12 cellular contexts compared by ENCODE assay signal in genomic region chr6:36493859-36494258, GRCh38. TPM values are rescaled to one million over a fixed set of nuclear protein-coding genes. Genes with fewer than 3 reads are reported as not detected.
A peak's percentile ranks its signal among the peaks of the same experiment; 100 is the strongest.
DNase-seq lines count a peak whose midpoint lies in the region; ATAC-seq, FAIRE-seq and TF ChIP-seq lines count a peak whose summit lies in the region.
"Had no signal": no experiment of that assay in that cellular context is flagged by ENCODE, and none has a peak within 500 bp of the region (broad histone marks: within the 10 kb centered on the region; RNA-seq: fewer than 3 reads in every experiment).

No MANE protein-coding gene starts in this region.

- no peak for TF ChIP-seq EP300 in K562 (IDR thresholded peaks at IDR 0.05; ENCODE audit: low read length)

- in situ Hi-C loops in K562 (cut with MboI): no loop called here

- H3K9me3 ChIP-seq in DND-41 (ENCODE audit: insufficient read depth, low read length, severe bottlenecking): no peaks in the 10 kb centered on the region
- H3K9me3 ChIP-seq in K562 (replicated peaks; ENCODE audit: control insufficient read depth, insufficient read depth, low read depth, low read length): no peaks in the 10 kb centered on the region
- no peaks in the 10 kb centered on the region for H3K9me3 ChIP-seq in mucosa of descending colon
- H3K9me3 ChIP-seq: left ventricle myocardium inferior, right atrium auricular region had no signal

- intact Hi-C loops in K562 (cut with micrococcal nuclease): no loop called here
- intact Hi-C loops in mucosa of descending colon (cut with DNase I, micrococcal nuclease): no loop called here

- CTCF ChIA-PET in K562 (lab: Yijun Ruan, JAX; ENCODE audit: low intra/inter-chr PET ratio): no interaction called here

- H2AFZ ChIP-seq in DND-41 (ENCODE audit: low read depth, low read length): no peak overlapping the region
- H2AFZ ChIP-seq in K562 (ENCODE audit: low read depth, low read length): no peak overlapping the region

- ATAC-seq in DND-41 (ENCODE audit: insufficient read depth, low read depth) (0 out of 3 replicates have a peak, but pooled peaks have one; percentile 23), K562 (no peak), mucosa of descending colon (peak; percentile 31), HG03139 (IDR thresholded peaks at IDR 0.05; ENCODE audit: unreplicated experiment) (no peak), GM19351 (IDR thresholded peaks at IDR 0.05; ENCODE audit: unreplicated experiment) (no peak)

- H3K27me3 ChIP-seq in DND-41 (ENCODE audit: insufficient read depth, low read length, poor library complexity): no peaks in the 10 kb centered on the region
- H3K27me3 ChIP-seq in K562 (ENCODE audit: control insufficient read depth in 2 of 2, insufficient read depth in 2 of 2, low read length in 2 of 2): no peaks in the 10 kb centered on the region
- H3K27me3 ChIP-seq: right atrium auricular region had no signal

- no peak overlapping the region for H3K4me3 ChIP-seq in DND-41 (ENCODE audit: low read depth in 1 of 2, low read length in 2 of 2)
- no peak overlapping the region for H3K4me3 ChIP-seq in NB4 (ENCODE audit: low read depth, low read length)
- no peak overlapping the region for H3K4me3 ChIP-seq in K562
- H3K4me3 ChIP-seq in mucosa of descending colon: no peak overlapping the region
- H3K4me3 ChIP-seq: left ventricle myocardium inferior, right atrium auricular region had no signal

- H3K79me2 ChIP-seq in DND-41 (ENCODE audit: insufficient read depth, low read length) (no peaks in the 10 kb centered on the region), K562 (ENCODE audit: control insufficient read depth, insufficient read depth, low read length) (no peaks in the 10 kb centered on the region)

- no peak for TF ChIP-seq CTCF in DND-41 (IDR thresholded peaks at IDR 0.05; ENCODE audit: borderline replicate concordance, extremely low read depth, low read length, poor library complexity, severe bottlenecking)
- no peak for TF ChIP-seq CTCF in NB4 (IDR thresholded peaks at IDR 0.05; ENCODE audit: low read depth, low read length)
- no peak for TF ChIP-seq CTCF in K562 (IDR thresholded peaks at IDR 0.05 in 2 of 3, conservative IDR thresholded peaks at IDR 0.05 in 1 of 3; ENCODE audit: insufficient read depth in 2 of 3, low read depth in 1 of 3, low read length in 3 of 3)
- TF ChIP-seq CTCF in mucosa of descending colon (IDR thresholded peaks at IDR 0.05): no peak

- WGBS in K562 (ENCODE audit: insufficient coverage, low coverage, missing lambda C conversion rate): 70% methylated on average over 2 of the region's 2 CpGs

- H3K9me1 ChIP-seq in K562 (ENCODE audit: control insufficient read depth, insufficient read depth, low read length): no peaks in the 10 kb centered on the region

- H3K36me3 ChIP-seq in DND-41 (ENCODE audit: insufficient read depth, low read length) (peaks cover 60% of the 10 kb centered on the region), K562 (ENCODE audit: control insufficient read depth, insufficient read depth, low read length) (peaks cover 63% of the 10 kb centered on the region), mucosa of descending colon (ENCODE audit: low read depth) (peaks cover 17% of the 10 kb centered on the region)

- H3K4me1 ChIP-seq in DND-41 (ENCODE audit: insufficient read depth, low read length): no peaks in the 10 kb centered on the region
- no peaks in the 10 kb centered on the region for H3K4me1 ChIP-seq in K562 (replicated peaks in 1 of 2; ENCODE audit: control insufficient read depth in 2 of 2, insufficient read depth in 2 of 2, low read length in 2 of 2)
- H3K4me1 ChIP-seq in mucosa of descending colon (ENCODE audit: low read depth): no peaks in the 10 kb centered on the region

- H4K20me1 ChIP-seq in DND-41 (ENCODE audit: insufficient read depth, low read length) (no peaks in the 10 kb centered on the region), K562 (replicated peaks; ENCODE audit: control insufficient read depth, insufficient read depth, low read length) (no peaks in the 10 kb centered on the region)

- TF ChIP-seq POLR2A in NB4 (IDR thresholded peaks at IDR 0.05; ENCODE audit: extremely low read depth, insufficient read length): no peak
- no peak for TF ChIP-seq POLR2A in K562 (conservative IDR thresholded peaks at IDR 0.05)

- DNase-seq in DND-41 (no peak), NB4 (ENCODE audit: low read depth) (peak; percentile 91), K562 (ENCODE audit: extremely low read depth in 1 of 4, low spot score in 3 of 4) (no peak), mucosa of descending colon (no peak)
- no peak for DNase-seq in NK-92 treated with Interleukin-12 subunit alpha and Interleukin-12 subunit beta, amount 100 ng/mL, for 24 hours (lab: John Stamatoyannopoulos, UW)
- no peak for DNase-seq in activated effector memory CD4-positive, alpha-beta T cell treated with Interleukin-2 at 50 U/mL for 16 hours
- DNase-seq: amniotic stem cell, left ventricle myocardium inferior, MM.1S had no signal

- H3K9ac ChIP-seq in DND-41 (ENCODE audit: low read depth, low read length): no peak overlapping the region
- no peak overlapping the region for H3K9ac ChIP-seq in K562 (ENCODE audit: insufficient read depth in 1 of 2, low read depth in 2 of 2, low read length in 2 of 2)

- POLR2A ChIA-PET in K562 (lab: Yijun Ruan, JAX): interaction anchor here (0.7 to 1.1 kb wide), 2 partner anchors 10 to 12 kb away, joined by 3 to 4 read pairs; no protein-coding TSS in a partner anchor

- no peak for FAIRE-seq in K562 (lab: Jason Lieb, UNC)

- TF ChIP-seq RAD21 in K562 (CRISPR knock-in tag; conservative IDR thresholded peaks at IDR 0.05 in 1 of 2, IDR thresholded peaks at IDR 0.05 in 1 of 2): no peak

- H3K27ac ChIP-seq in DND-41 (ENCODE audit: low read length) (0 out of 2 replicates have a peak overlapping the region, but pooled peaks have one; percentile 1), K562 (ENCODE audit: extremely low read depth, low read depth, low read length) (no peak overlapping the region)
- H3K27ac ChIP-seq: left ventricle myocardium inferior, right atrium auricular region had no signal

- H3K4me2 ChIP-seq in DND-41 (ENCODE audit: insufficient read depth, low read length) (no peak overlapping the region), K562 (ENCODE audit: insufficient read depth, low read length) (no peak overlapping the region)

- TSS peak; percentile 30 for BruUV-seq in K562 (replicated peaks; lab: Mats Ljungman, UMichigan)

RNA-seq across cellular contexts. Expression of gene KCTD20, which starts 51.1 kb away (rescaled TPM):
- total RNA-seq in K562 (2011; cell fraction: chromatin; rRNA removed; ENCODE audit: low replicate concordance): 60.9 and 87.2 TPM in 2 replicates
- total RNA-seq in K562 (2011; cell fraction: nucleolus; rRNA removed): 56.1 and 64.4 TPM in 2 replicates
- 89.2 and 119 TPM in 2 replicates for total RNA-seq in K562 (2011; cell fraction: nucleoplasm; rRNA removed)
- total RNA-seq in K562 (2014; rRNA removed) (70.6 and 72.6 TPM in 2 replicates), K562 (2014; rRNA removed; fragmentation: Illumina TruSeq; extraction: Trizol) (98.3 and 110 TPM in 2 replicates), K562 (2015; rRNA removed; fragmentation: Illumina TruSeq; extraction: Trizol) (81.5 and 87.8 TPM in 2 replicates), K562 (2021) (69.5 and 71.4 TPM in 2 replicates), mucosa of descending colon (10 to 100 TPM; 24.4 to 40.5 (median 28.0) TPM)
- polyA plus RNA-seq in K562 (2011; rRNA removed) (101 and 160 TPM in 2 replicates), K562 (2014; fragmentation: Illumina TruSeq; extraction: Trizol) (68.9 and 80.6 TPM in 2 replicates), K562 (2014; fragmentation: Nextera tagmentation; extraction: Ambion mirVana) (10 to 100 TPM; 28.9 to 30.0 TPM), K562 (2014; rRNA removed) (54.7 and 60.9 TPM in 2 replicates)
- 47.1 and 65.7 TPM in 2 replicates for polyA plus RNA-seq in K562 (2011; cell fraction: cytosol; rRNA removed)
- polyA plus RNA-seq in K562 (2011; cell fraction: nucleus; rRNA removed): 20.5 and 24.4 TPM in 2 replicates
- polyA plus RNA-seq in K562 (2012): 57.0 and 60.1 TPM in 2 replicates
- polyA minus RNA-seq in K562 (2011; rRNA and poly(A)+ RNA removed): 159 and 208 TPM in 2 replicates
- 61.0 and 80.4 TPM in 2 replicates for polyA minus RNA-seq in K562 (2011; cell fraction: cytosol; rRNA and poly(A)+ RNA removed)
- 26.5 and 41.0 TPM in 2 replicates for polyA minus RNA-seq in K562 (2011; cell fraction: nucleus; rRNA and poly(A)+ RNA removed)

RNA-seq across cellular contexts. Expression of gene PXT1, which starts 51.2 kb away (rescaled TPM):
- 0.32 and 0.35 TPM in 2 replicates for total RNA-seq in K562 (2011; cell fraction: chromatin; rRNA removed; ENCODE audit: low replicate concordance)
- 0.39 and 0.67 TPM in 2 replicates for total RNA-seq in K562 (2011; cell fraction: nucleolus; rRNA removed)
- total RNA-seq in K562 (2011; cell fraction: nucleoplasm; rRNA removed): 1.7 and 1.8 TPM in 2 replicates
- total RNA-seq in K562 (2014; rRNA removed) (0.08 and 0.09 TPM in 2 replicates), K562 (2014; rRNA removed; fragmentation: Illumina TruSeq; extraction: Trizol) (0.11 and 0.13 TPM in 2 replicates), K562 (2015; rRNA removed; fragmentation: Illumina TruSeq; extraction: Trizol) (0.11 TPM in 1 of 2 replicates, not detected in the other), K562 (2021) (not detected in 2 replicates), mucosa of descending colon (not detected)
- polyA plus RNA-seq in K562 (2011; rRNA removed) (0.04 and 0.10 TPM in 2 replicates), K562 (2014; fragmentation: Illumina TruSeq; extraction: Trizol) (not detected in 2 replicates), K562 (2014; fragmentation: Nextera tagmentation; extraction: Ambion mirVana) (not detected), K562 (2014; rRNA removed) (not detected in 2 replicates)
- polyA plus RNA-seq in K562 (2011; cell fraction: cytosol; rRNA removed): 0.04 TPM in 2 replicates
- not detected in 2 replicates for polyA plus RNA-seq in K562 (2011; cell fraction: nucleus; rRNA removed)
- not detected in 2 replicates for polyA plus RNA-seq in K562 (2012)
- polyA minus RNA-seq in K562 (2011; rRNA and poly(A)+ RNA removed): 0.48 and 0.60 TPM in 2 replicates
- 0.82 TPM in 1 of 2 replicates, not detected in the other for polyA minus RNA-seq in K562 (2011; cell fraction: cytosol; rRNA and poly(A)+ RNA removed)
- 0.54 and 0.56 TPM in 2 replicates for polyA minus RNA-seq in K562 (2011; cell fraction: nucleus; rRNA and poly(A)+ RNA removed)
- total RNA-seq: left ventricle myocardium inferior had no signal

RNA-seq across cellular contexts. Expression of gene STK38, which starts 53.4 kb away (rescaled TPM):
- 17.7 and 43.3 TPM in 2 replicates for total RNA-seq in K562 (2011; cell fraction: chromatin; rRNA removed; ENCODE audit: low replicate concordance)
- 9.7 and 11.1 TPM in 2 replicates for total RNA-seq in K562 (2011; cell fraction: nucleolus; rRNA removed)
- total RNA-seq in K562 (2011; cell fraction: nucleoplasm; rRNA removed): 15.0 and 17.3 TPM in 2 replicates
- total RNA-seq in K562 (2014; rRNA removed) (10.6 and 11.3 TPM in 2 replicates), K562 (2014; rRNA removed; fragmentation: Illumina TruSeq; extraction: Trizol) (21.3 and 22.3 TPM in 2 replicates), K562 (2015; rRNA removed; fragmentation: Illumina TruSeq; extraction: Trizol) (24.9 and 25.0 TPM in 2 replicates), K562 (2021) (18.0 and 19.5 TPM in 2 replicates), mucosa of descending colon (10 to 100 TPM; 67.3 to 80.7 (median 69.9) TPM)
- polyA plus RNA-seq in K562 (2011; rRNA removed) (21.5 and 22.0 TPM in 2 replicates), K562 (2014; fragmentation: Illumina TruSeq; extraction: Trizol) (21.6 and 28.7 TPM in 2 replicates), K562 (2014; fragmentation: Nextera tagmentation; extraction: Ambion mirVana) (1 to 10 TPM; 5.7 to 8.8 TPM), K562 (2014; rRNA removed) (17.3 and 20.8 TPM in 2 replicates)
- 7.1 and 12.8 TPM in 2 replicates for polyA plus RNA-seq in K562 (2011; cell fraction: cytosol; rRNA removed)
- 31.7 and 38.9 TPM in 2 replicates for polyA plus RNA-seq in K562 (2011; cell fraction: nucleus; rRNA removed)
- polyA plus RNA-seq in K562 (2012): 18.3 and 18.4 TPM in 2 replicates
- polyA minus RNA-seq in K562 (2011; rRNA and poly(A)+ RNA removed): 14.8 and 16.4 TPM in 2 replicates
- 5.0 and 6.4 TPM in 2 replicates for polyA minus RNA-seq in K562 (2011; cell fraction: cytosol; rRNA and poly(A)+ RNA removed)
- polyA minus RNA-seq in K562 (2011; cell fraction: nucleus; rRNA and poly(A)+ RNA removed): 7.7 and 14.3 TPM in 2 replicates

Comparison
In these comparisons a context has a peak if more than half of its experiments do, and no peak if none do; other contexts are left out.
1. ATAC-seq: peak in DND-41 (single experiment) and mucosa of descending colon (single experiment); none in K562 (single experiment), HG03139 (single experiment) and GM19351 (single experiment).